In the genomic region with DNA sequence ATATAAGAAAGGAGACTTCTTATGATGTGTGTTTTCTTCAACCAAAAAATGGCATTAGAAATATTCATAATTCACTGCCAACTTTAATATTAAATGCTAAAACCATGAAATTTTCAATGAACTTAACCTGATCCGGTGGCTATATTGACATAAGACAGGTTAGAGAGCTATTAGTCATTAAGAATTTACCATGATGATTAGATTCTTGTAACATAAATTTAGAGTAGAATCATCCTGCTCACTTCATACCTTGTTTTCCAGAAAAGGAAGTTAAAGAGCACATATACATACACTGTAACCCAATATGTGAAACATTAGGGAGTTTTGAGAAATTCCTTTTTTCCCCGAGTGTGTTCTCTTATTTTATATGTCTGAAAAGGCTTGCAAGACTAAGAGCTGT, we compare ENCODE assay signal across 1 cellular context.
TF ChIP-seq lines count a peak whose summit lies in the region.

No MANE protein-coding gene starts in this region.

TF ChIP-seq in WTC11, 78 proteins besides CTCF, POLR2A, EP300 and RAD21 (continued from another document):
- TF ChIP-seq ATF6 (CRISPR knock-in tag; IDR thresholded peaks at IDR 0.05) = no peak
